21 cellular contexts compared by ENCODE assay signal in genomic region chr2:88211809-88212154, GRCh38. TPM values are rescaled to one million over a fixed set of nuclear protein-coding genes. Genes with fewer than 3 reads are reported as not detected.
"Had no signal": no experiment of that assay in that cellular context is flagged by ENCODE, and none has a peak within 500 bp of the region (broad histone marks: within the 10 kb centered on the region; RNA-seq: fewer than 3 reads in every experiment).

No MANE protein-coding gene starts in this region.

- H3K9me3 ChIP-seq: MG63, Peyer's patch, SJSA1, SK-N-SH had no signal

- H3K4me1 ChIP-seq: Peyer's patch, SJSA1 had no signal

- H3K27ac ChIP-seq: Peyer's patch, SJSA1 had no signal

- H3K4me3 ChIP-seq: MG63, Peyer's patch, SJSA1 had no signal

- H3K9ac ChIP-seq: SK-N-SH had no signal

- H3K9me2 ChIP-seq: SK-N-SH had no signal

- H3K36me3 ChIP-seq: MG63, Peyer's patch, SJSA1 had no signal

- H3K4me2 ChIP-seq: SK-N-SH had no signal

- H3K27me3 ChIP-seq: MG63, Peyer's patch had no signal

- DNase-seq: MG63, NCI-H1048, NCI-H1092 treated with DMSO at 0.1 percent for 48 hours, NCI-H1694, NCI-H187, NCI-H2029 treated with DMSO at 0.1 percent for 48 hours, NCI-H2171 treated with DMSO at 0.1 percent for 48 hours, NCI-H2227 treated with DMSO at 0.1 percent for 48 hours, NCI-H345, NCI-H446, NCI-H510A treated with DMSO at 0.1 percent for 48 hours, NCI-H524 treated with DMSO at 0.1 percent for 48 hours, NCI-H774, Peyer's patch, Right ventricle myocardium superior, SHP77 treated with DMSO at 0.1 percent for 48 hours, SK-N-SH, SW 1271 had no signal

RNA-seq across cellular contexts. Expression of gene THNSL2, which starts 41.6 kb away (rescaled TPM):
- total RNA-seq: M059J, OCI-LY7 had no signal
- polyA plus RNA-seq: SK-N-SH had no signal
